In the genomic region with DNA sequence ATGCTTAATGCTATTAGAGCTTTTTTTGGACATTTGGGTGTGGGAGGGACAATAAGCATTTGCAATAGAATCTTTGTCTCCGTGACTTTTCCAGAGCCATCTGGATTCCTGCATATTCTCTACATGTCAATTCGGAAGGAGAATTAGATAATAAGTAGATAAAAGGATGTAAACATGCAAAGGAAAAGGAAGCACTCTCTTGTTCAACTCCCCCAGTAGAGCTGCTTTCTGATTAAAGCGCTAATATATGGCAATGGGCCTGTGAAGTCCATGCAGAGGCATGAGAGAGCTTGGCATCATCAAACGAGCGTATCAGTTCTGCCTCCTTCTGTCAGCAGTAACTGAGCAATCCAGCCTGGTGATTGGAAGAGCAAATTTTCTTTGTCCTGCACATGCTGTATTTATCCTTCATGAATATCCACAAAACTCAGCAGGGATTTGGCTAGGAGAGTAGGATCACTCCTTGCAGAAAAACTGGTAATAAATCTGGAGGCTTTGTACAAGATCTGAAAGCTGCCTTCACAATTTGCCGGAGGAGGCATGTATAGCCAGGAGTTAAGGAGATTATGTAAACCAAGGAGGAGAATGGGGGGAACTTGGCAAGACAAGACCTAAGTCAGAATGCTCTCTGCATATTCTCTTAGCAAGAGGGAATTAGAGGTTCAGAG, we compare ENCODE assay signal across 20 cellular contexts.
DNase-seq lines count a peak whose midpoint lies in the region; TF ChIP-seq lines count a peak whose summit lies in the region.
"Had no signal": no experiment of that assay in that cellular context is flagged by ENCODE, and none has a peak within 500 bp of the region (broad histone marks: within the 10 kb centered on the region; RNA-seq: fewer than 3 reads in every experiment).

No MANE protein-coding gene starts in this region.

- H3K4me2 ChIP-seq in neural progenitor cell, result peak overlapping the region; percentile 45
- H3K4me2 ChIP-seq: BLaER1 treated with 17β-estradiol and CSF1 and Interleukin-3, amounts not matched to agents 10 nM and 100 nM; PC-9 had no signal

- H3K4me1 Mint-ChIP-seq in neural progenitor cell (peaks cover 20% of the 10 kb centered on the region), progenitor cell of endocrine pancreas (ENCODE audit: low read depth) (no peaks in the 10 kb centered on the region)
- H3K4me1 Mint-ChIP-seq: CD8-positive, alpha-beta memory T cell had no signal

- H3K36me3 Mint-ChIP-seq in neural progenitor cell (no peaks in the 10 kb centered on the region), progenitor cell of endocrine pancreas (ENCODE audit: insufficient read depth) (no peaks in the 10 kb centered on the region)
- H3K36me3 Mint-ChIP-seq: CD8-positive, alpha-beta memory T cell had no signal

- H4K20me1 ChIP-seq in neural progenitor cell (ENCODE audit: low read depth), result no peaks in the 10 kb centered on the region
- H4K20me1 ChIP-seq: BLaER1 treated with 17β-estradiol and CSF1 and Interleukin-3, amounts not matched to agents 10 nM and 100 nM had no signal

- H3K4me3 Mint-ChIP-seq in neural progenitor cell (no peak overlapping the region), progenitor cell of endocrine pancreas (ENCODE audit: low read depth) (no peak overlapping the region)
- H3K4me3 Mint-ChIP-seq: CD8-positive, alpha-beta memory T cell; HFFc6 had no signal

- H3K9me3 Mint-ChIP-seq in neural progenitor cell (no peaks in the 10 kb centered on the region), progenitor cell of endocrine pancreas (ENCODE audit: low read depth) (no peaks in the 10 kb centered on the region)

- no peak overlapping the region for H3K27ac Mint-ChIP-seq in neural progenitor cell
- H3K27ac Mint-ChIP-seq in progenitor cell of endocrine pancreas, result no peak overlapping the region
- H3K27ac Mint-ChIP-seq: HFFc6 had no signal

- H3K4me3 ChIP-seq in A673 (ENCODE audit: low read depth, low read length, poor library complexity, severe bottlenecking) (no peak overlapping the region), neural progenitor cell (no peak overlapping the region)
- H3K4me3 ChIP-seq: BLaER1 treated with 17β-estradiol and CSF1 and Interleukin-3, amounts not matched to agents 10 nM and 100 nM; GM12878; PC-9; SJCRH30 had no signal

- H2AFZ ChIP-seq in neural progenitor cell (replicated peaks), result no peak overlapping the region
- H2AFZ ChIP-seq: PC-9 had no signal

- POLR2A ChIA-PET in A673 (lab: Charles Lee; ENCODE audit: low non-redundant PET), result no interaction called here

- H3K9ac ChIP-seq in neural progenitor cell, result no peak overlapping the region
- H3K9ac ChIP-seq: BLaER1 treated with 17β-estradiol and CSF1 and Interleukin-3, amounts not matched to agents 10 nM and 100 nM had no signal

- H3K27ac ChIP-seq in A673 (ENCODE audit: low read depth, low read length, poor library complexity, severe bottlenecking), result no peak overlapping the region
- H3K27ac ChIP-seq in neural progenitor cell, result no peak overlapping the region
- H3K27ac ChIP-seq: BLaER1 treated with 17β-estradiol and CSF1 and Interleukin-3, amounts not matched to agents 10 nM and 100 nM; PC-9; SJCRH30 had no signal

- H3K9me3 ChIP-seq in A673 (ENCODE audit: low read depth, low read length, poor library complexity, severe bottlenecking) (no peaks in the 10 kb centered on the region), neural progenitor cell (ENCODE audit: low read depth) (no peaks in the 10 kb centered on the region)
- H3K9me3 ChIP-seq: BLaER1 treated with 17β-estradiol and CSF1 and Interleukin-3, amounts not matched to agents 10 nM and 100 nM; SJCRH30 had no signal

- DNase-seq in A673 (ENCODE audit: low spot score) (peak; percentile 18), NCI-H69 (lab: John Stamatoyannopoulos, UW) (peak; percentile 13), ecto neural progenitor cell (ENCODE audit: low spot score) (peak; percentile 44), neural progenitor cell (ENCODE audit: low spot score) (peak; percentile 37), progenitor cell of endocrine pancreas (ENCODE audit: low spot score, unreplicated experiment) (no peak), cerebellar cortex (ENCODE audit: low spot score) (no peak), epidermal melanocyte (ENCODE audit: insufficient read length, low spot score) (no peak), retina (no peak)
- DNase-seq: 8988T; CD8-positive, alpha-beta memory T cell; GDM1; HFFc6; Karpas-422; NCI-H187 treated with DMSO at 0.1 percent for 48 hours; NCI-H345; NCI-H526 treated with DMSO at 0.1 percent for 48 hours; PC-9; SJCRH30 had no signal

- no peaks in the 10 kb centered on the region for H3K27me3 Mint-ChIP-seq in neural progenitor cell (ENCODE audit: insufficient read depth, low read depth)
- H3K27me3 Mint-ChIP-seq in progenitor cell of endocrine pancreas, result no peaks in the 10 kb centered on the region
- H3K27me3 Mint-ChIP-seq: CD8-positive, alpha-beta memory T cell had no signal

- no peaks in the 10 kb centered on the region for H3K79me2 ChIP-seq in neural progenitor cell (ENCODE audit: low read depth)

- CTCF ChIA-PET in A673 (lab: Charles Lee), result no interaction called here

- H3K4me1 ChIP-seq in A673 (ENCODE audit: insufficient read depth, low read length, poor library complexity, severe bottlenecking), result no peaks in the 10 kb centered on the region
- H3K4me1 ChIP-seq in neural progenitor cell, result peaks cover 21% of the 10 kb centered on the region
- H3K4me1 ChIP-seq: BLaER1 treated with 17β-estradiol and CSF1 and Interleukin-3, amounts not matched to agents 10 nM and 100 nM; SJCRH30 had no signal

- BruUV-seq in A673 (replicated peaks; lab: Mats Ljungman, UMichigan), result no TSS peak

- TF ChIP-seq CTCF in A673 (conservative IDR thresholded peaks at IDR 0.05; ENCODE audit: low read depth, low read length) (no peak), neural progenitor cell (IDR thresholded peaks at IDR 0.05) (no peak), progenitor cell of endocrine pancreas (IDR thresholded peaks at IDR 0.05; ENCODE audit: unreplicated experiment) (no peak)

- H3K36me3 ChIP-seq in A673 (ENCODE audit: insufficient read depth, low read length, poor library complexity, severe bottlenecking) (no peaks in the 10 kb centered on the region), neural progenitor cell (no peaks in the 10 kb centered on the region)
- H3K36me3 ChIP-seq: BLaER1 treated with 17β-estradiol and CSF1 and Interleukin-3, amounts not matched to agents 10 nM and 100 nM; SJCRH30 had no signal

- intact Hi-C loops in A673 (cut with micrococcal nuclease; ENCODE audit: unreplicated experiment), result no loop called here

- H3F3A ChIP-seq in neural progenitor cell (ENCODE audit: low read depth), result peaks cover 3% of the 10 kb centered on the region

- peaks cover 21% of the 10 kb centered on the region for H3K27me3 ChIP-seq in A673 (replicated peaks; ENCODE audit: insufficient read depth, low read depth, low read length, poor library complexity)
- H3K27me3 ChIP-seq in neural progenitor cell, result no peaks in the 10 kb centered on the region
- H3K27me3 ChIP-seq: BLaER1 treated with 17β-estradiol and CSF1 and Interleukin-3, amounts not matched to agents 10 nM and 100 nM had no signal

Comparison
In these comparisons a context has a peak if more than half of its experiments do, and no peak if none do; other contexts are left out.
1. DNase-seq: peak in A673 (single experiment), NCI-H69 (single experiment), ecto neural progenitor cell (single experiment) and neural progenitor cell (single experiment); none in progenitor cell of endocrine pancreas (single experiment), cerebellar cortex (single experiment), epidermal melanocyte (single experiment) and retina (single experiment).